12 cellular contexts compared by ENCODE assay signal in the genomic region with DNA sequence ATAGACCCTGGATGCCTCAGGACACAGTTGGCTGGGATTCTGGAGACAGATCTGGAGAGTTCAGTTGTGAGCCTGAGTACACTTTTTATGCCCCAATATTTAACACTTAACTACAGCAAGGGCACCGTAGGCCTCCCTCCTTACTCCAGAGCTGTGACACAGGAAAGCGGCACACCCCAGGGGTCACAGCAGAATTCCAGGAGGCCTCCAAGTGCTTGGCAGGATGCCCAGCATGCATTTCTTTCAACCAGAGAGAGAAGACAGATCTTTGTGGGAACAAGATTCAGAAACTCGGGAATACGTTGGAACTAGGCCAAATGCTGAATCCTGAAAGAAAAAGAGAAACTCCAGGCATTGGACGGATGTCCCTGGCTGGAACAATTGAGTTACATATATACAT.
DNase-seq lines count a peak whose midpoint lies in the region; ATAC-seq and TF ChIP-seq lines count a peak whose summit lies in the region.
"Had no signal": no experiment of that assay in that cellular context is flagged by ENCODE, and none has a peak within 500 bp of the region (broad histone marks: within the 10 kb centered on the region; RNA-seq: fewer than 3 reads in every experiment).

No MANE protein-coding gene starts in this region.

- no peak overlapping the region for H3K27ac Mint-ChIP-seq in activated T-helper 17 cell treated with anti-CD3 and anti-CD28 coated beads, Interleukin-2, amount 50 U/mL, for 72 hours
- H3K27ac Mint-ChIP-seq: IgD-negative memory B cell had no signal

- H3K36me3 Mint-ChIP-seq in activated T-helper 17 cell treated with anti-CD3 and anti-CD28 coated beads, Interleukin-2, amount 50 U/mL, for 72 hours (ENCODE audit: low read depth): no peaks in the 10 kb centered on the region

- no peak for ATAC-seq in activated T-helper 17 cell treated with anti-CD3 and anti-CD28 coated beads, Interleukin-2, amount 50 U/mL, for 72 hours (replicated peaks)
- ATAC-seq in GM21423 (IDR thresholded peaks at IDR 0.05; ENCODE audit: unreplicated experiment) (no peak), HG02678 (IDR thresholded peaks at IDR 0.05; ENCODE audit: unreplicated experiment) (no peak)
- ATAC-seq: HCT116 had no signal

- peaks cover 12% of the 10 kb centered on the region for H3K9me3 Mint-ChIP-seq in activated T-helper 17 cell treated with anti-CD3 and anti-CD28 coated beads, Interleukin-2, amount 50 U/mL, for 72 hours

- no peaks in the 10 kb centered on the region for H3K27me3 Mint-ChIP-seq in activated T-helper 17 cell treated with anti-CD3 and anti-CD28 coated beads, Interleukin-2, amount 50 U/mL, for 72 hours
- H3K27me3 Mint-ChIP-seq: IgD-negative memory B cell had no signal

- H3K4me3 ChIP-seq in fibroblast of mammary gland (ENCODE audit: control insufficient read depth, low read depth, low read length): no peak overlapping the region
- H3K4me3 ChIP-seq: BLaER1 had no signal

- no peak overlapping the region for H3K4me3 Mint-ChIP-seq in activated T-helper 17 cell treated with anti-CD3 and anti-CD28 coated beads, Interleukin-2, amount 50 U/mL, for 72 hours
- H3K4me3 Mint-ChIP-seq: IgD-negative memory B cell had no signal

- H3K4me1 Mint-ChIP-seq in activated T-helper 17 cell treated with anti-CD3 and anti-CD28 coated beads, Interleukin-2, amount 50 U/mL, for 72 hours: no peaks in the 10 kb centered on the region
- H3K4me1 Mint-ChIP-seq: IgD-negative memory B cell had no signal

- TF ChIP-seq CTCF in fibroblast of mammary gland (conservative IDR thresholded peaks at IDR 0.05; ENCODE audit: control insufficient read depth, insufficient read depth, low read depth, low read length): no peak

- DNase-seq in Daoy (ENCODE audit: low read depth): peak; percentile 78
- peak; percentile 23 for DNase-seq in NCI-H226
- peak; percentile 51 for DNase-seq in fibroblast of mammary gland (ENCODE audit: low read depth)
- peak; percentile 35 for DNase-seq in mucosa of gallbladder (ENCODE audit: low spot score)
- DNase-seq in islet precursor cell: no peak
- DNase-seq: NCI-H1930 had no signal
